Comparison of ENCODE assay signal across 37 cellular contexts in genomic region chr10:121460733-121461132, GRCh38.
DNase-seq lines count a peak whose midpoint lies in the region; ATAC-seq, FAIRE-seq and TF ChIP-seq lines count a peak whose summit lies in the region.
"Had no signal": no experiment of that assay in that cellular context is flagged by ENCODE, and none has a peak within 500 bp of the region (broad histone marks: within the 10 kb centered on the region; RNA-seq: fewer than 3 reads in every experiment).

No MANE protein-coding gene starts in this region.

- FAIRE-seq in H1 (lab: Jason Lieb, UNC): no peak
- FAIRE-seq: GM12878, kidney had no signal

- ATAC-seq in GM19035 (IDR thresholded peaks at IDR 0.05; ENCODE audit: unreplicated experiment): no peak
- ATAC-seq: activated CD8-positive, alpha-beta T cell treated with anti-CD3 and anti-CD28 coated beads, Interleukin-2, amount 10 ng/mL, durations not matched to agents 7 days and 5 days; effector memory CD8-positive, alpha-beta T cell; GM12878; heart right ventricle; lower lobe of right lung; mucosa of descending colon; natural killer cell treated with Interleukin-12 subunit alpha and Interleukin-12 subunit beta and Interleukin-15 and Interleukin-18, amount 100 ng/mL, for 72 hours; Panc1 had no signal

- H2BK20ac ChIP-seq in H1 (ENCODE audit: low read length): no peak overlapping the region

- H3K9me3 ChIP-seq in MG63 (no peaks in the 10 kb centered on the region), H1 (ENCODE audit: insufficient read depth in 2 of 2, low read depth in 1 of 2, low read length in 1 of 2) (no peaks in the 10 kb centered on the region), muscle layer of duodenum (ENCODE audit: control insufficient read depth in 1 of 2, low read length in 2 of 2) (no peaks in the 10 kb centered on the region), uterus (no peaks in the 10 kb centered on the region), adrenal gland (replicated peaks in 1 of 3) (no peaks in the 10 kb centered on the region)
- H3K9me3 ChIP-seq: BLaER1, heart right ventricle, lower lobe of right lung, mucosa of descending colon had no signal

- no peak for TF ChIP-seq CTCF in H1 (IDR thresholded peaks at IDR 0.05; ENCODE audit: control extremely low read depth in 1 of 3, insufficient read depth in 1 of 3, low read depth in 1 of 3, low read length in 3 of 3)
- no peak for TF ChIP-seq CTCF in uterus (IDR thresholded peaks at IDR 0.05)
- TF ChIP-seq CTCF in adrenal gland (IDR thresholded peaks at IDR 0.05): no peak

- H4K5ac ChIP-seq in H1 (ENCODE audit: insufficient read length, low read depth, low read length): no peak overlapping the region

- no peak overlapping the region for H3K23ac ChIP-seq in H1 (ENCODE audit: insufficient read length)

- H3K4me3 ChIP-seq in MG63: no peak overlapping the region
- H3K4me3 ChIP-seq in H1 (ENCODE audit: extremely low read depth in 1 of 4, insufficient read depth in 2 of 4, low read depth in 3 of 4, low read length in 4 of 4): no peak overlapping the region
- no peak overlapping the region for H3K4me3 ChIP-seq in muscle layer of duodenum (ENCODE audit: low read depth in 1 of 2, low read length in 2 of 2)
- no peak overlapping the region for H3K4me3 ChIP-seq in uterus
- H3K4me3 ChIP-seq in adrenal gland: no peak overlapping the region
- H3K4me3 ChIP-seq: BLaER1, cardiac muscle cell, GM12878, heart right ventricle, lower lobe of right lung, mucosa of descending colon had no signal

- H3K79me1 ChIP-seq in H1 (ENCODE audit: low read depth, low read length): no peaks in the 10 kb centered on the region

- no peaks in the 10 kb centered on the region for H3K79me2 ChIP-seq in H1 (ENCODE audit: control insufficient read depth in 1 of 2, insufficient read depth in 2 of 2, low read length in 2 of 2)

- CTCF ChIA-PET in H1 (lab: Charles Lee; ENCODE audit: partially characterized antibody): interaction anchor here (1.3 kb wide), 1 partner anchor 518 kb away, joined by 3 read pairs; no protein-coding TSS in a partner anchor

- no peak overlapping the region for H3K56ac ChIP-seq in H1 (replicated peaks; ENCODE audit: insufficient read length, low read depth, low read length)

- no peak overlapping the region for H2AK5ac ChIP-seq in H1 (ENCODE audit: low read depth, low read length)

- H3K9ac ChIP-seq in H1 (replicated peaks in 1 of 4; ENCODE audit: extremely low read depth in 1 of 4, low read depth in 3 of 4, low read length in 3 of 4): no peak overlapping the region
- H3K9ac ChIP-seq: BLaER1 had no signal

- no peak overlapping the region for H2AFZ ChIP-seq in H1 (ENCODE audit: low read length)

- no peak overlapping the region for H2BK15ac ChIP-seq in H1 (ENCODE audit: low read length)

- H2BK5ac ChIP-seq in H1 (ENCODE audit: low read depth, low read length): 0 out of 2 replicates have a peak overlapping the region, but pooled peaks have one; percentile 77

- intact Hi-C loops in uterus (cut with DNase I; ENCODE audit: low total_unique reads) (no loop called here), adrenal gland (cut with DNase I) (no loop called here)

- 100% methylated on average over 1 of the region's 3 CpGs; no CpG with 5 or more reads in 1 of the 2 experiments for WGBS in H1 (ENCODE audit: extremely low coverage in 1 of 2, insufficient coverage in 1 of 2, insufficient read length in 1 of 2, insufficient replicate concordance in 2 of 2, low coverage in 1 of 2, low lambda C conversion rate in 2 of 2, missing lambda C conversion rate in 1 of 2), 2 experiments
- WGBS in adrenal gland, 4 donors: 91 to 97% (median 94%) methylated on average over 2 to 3 of the region's 3 CpGs

- H3K4ac ChIP-seq in H1 (replicated peaks; ENCODE audit: insufficient read length, low read depth, low read length): no peak overlapping the region

- POLR2A ChIA-PET in H1 (lab: Charles Lee; ENCODE audit: partially characterized antibody): no interaction called here

- H4K91ac ChIP-seq in H1 (replicated peaks; ENCODE audit: insufficient read length, low read length): peak overlapping the region; percentile 5

- H3K4me2 ChIP-seq in H1 (ENCODE audit: insufficient read depth in 1 of 2, low read depth in 2 of 2, low read length in 2 of 2): no peak overlapping the region
- H3K4me2 ChIP-seq: BLaER1 had no signal

- no peak for TF ChIP-seq EP300 in H1 (IDR thresholded peaks at IDR 0.05; ENCODE audit: borderline replicate concordance in 1 of 2, low read depth in 2 of 2, low read length in 2 of 2)

- H3K27me3 ChIP-seq in MG63 (no peaks in the 10 kb centered on the region), H1 (replicated peaks in 1 of 4; ENCODE audit: control insufficient read depth in 3 of 4, extremely low read depth in 1 of 4, insufficient read depth in 3 of 4, low read length in 3 of 4) (peaks cover 0 to 6% (median 0%) of the 10 kb centered on the region in 4 experiments; a peak in 2 of 7 replicates), muscle layer of duodenum (ENCODE audit: low read depth, low read length) (no peaks in the 10 kb centered on the region), uterus (no peaks in the 10 kb centered on the region), adrenal gland (no peaks in the 10 kb centered on the region)
- H3K27me3 ChIP-seq: BLaER1, cardiac muscle cell had no signal

- no peak overlapping the region for H3K14ac ChIP-seq in H1 (ENCODE audit: insufficient read length)

- no peaks in the 10 kb centered on the region for H3K36me3 ChIP-seq in MG63
- no peaks in the 10 kb centered on the region for H3K36me3 ChIP-seq in H1 (ENCODE audit: control insufficient read depth in 2 of 4, insufficient read depth in 4 of 4, low read length in 3 of 4)
- no peaks in the 10 kb centered on the region for H3K36me3 ChIP-seq in muscle layer of duodenum (ENCODE audit: control insufficient read depth in 1 of 2, insufficient read depth in 2 of 2, low read length in 2 of 2)
- no peaks in the 10 kb centered on the region for H3K36me3 ChIP-seq in uterus
- H3K36me3 ChIP-seq in adrenal gland (replicated peaks in 1 of 2): no peaks in the 10 kb centered on the region
- H3K36me3 ChIP-seq: BLaER1, cardiac muscle cell, heart right ventricle, lower lobe of right lung, WERI-Rb-1 had no signal

- no peaks in the 10 kb centered on the region; the same call in 1 of the 2 replicates for H3K23me2 ChIP-seq in H1 (ENCODE audit: low read depth, low read length)

- no peaks in the 10 kb centered on the region for H4K20me1 ChIP-seq in H1 (replicated peaks in 1 of 2; ENCODE audit: control insufficient read depth in 1 of 2, insufficient read depth in 2 of 2, low read length in 2 of 2)
- H4K20me1 ChIP-seq: BLaER1 had no signal

- H3K4me1 ChIP-seq in H1 (replicated peaks in 1 of 4; ENCODE audit: control insufficient read depth in 3 of 4, insufficient read depth in 4 of 4, low read length in 3 of 4) (peaks cover 7 to 12% (median 10%) of the 10 kb centered on the region in 4 experiments), muscle layer of duodenum (ENCODE audit: control insufficient read depth in 1 of 2, insufficient read depth in 2 of 2, low read length in 2 of 2) (no peaks in the 10 kb centered on the region), uterus (no peaks in the 10 kb centered on the region), adrenal gland (replicated peaks in 1 of 2) (no peaks in the 10 kb centered on the region)
- H3K4me1 ChIP-seq: BLaER1, heart right ventricle, lower lobe of right lung had no signal

- 0 out of 2 replicates have a peak overlapping the region, but pooled peaks have one; percentile 51 for H3K18ac ChIP-seq in H1 (ENCODE audit: extremely low read depth, low read length)

- H3K27ac ChIP-seq in H1 (ENCODE audit: low read depth, low read length) (no peak overlapping the region), muscle layer of duodenum (ENCODE audit: low read length) (peak overlapping the region; percentile 26), uterus (peak overlapping the region; percentile 68 to 85), adrenal gland (no peak overlapping the region)
- H3K27ac ChIP-seq: BLaER1, cardiac muscle cell, heart right ventricle, lower lobe of right lung, WERI-Rb-1 had no signal

- H2BK12ac ChIP-seq in H1 (ENCODE audit: low read depth, low read length): peak overlapping the region; percentile 40; the same call in 1 of the 2 replicates

- H2BK120ac ChIP-seq in H1 (replicated peaks; ENCODE audit: low read depth, low read length): no peak overlapping the region

- TF ChIP-seq POLR2A in H1 (IDR thresholded peaks at IDR 0.05; ENCODE audit: control extremely low read depth in 1 of 2, low read depth in 2 of 2, low read length in 2 of 2): no peak
- no peak for TF ChIP-seq POLR2A in uterus (IDR thresholded peaks at IDR 0.05)
- no peak for TF ChIP-seq POLR2A in adrenal gland (IDR thresholded peaks at IDR 0.05)

- H4K8ac ChIP-seq in H1 (ENCODE audit: extremely low read depth, insufficient read depth, low read length): no peak overlapping the region

- TF ChIP-seq RAD21 in H1 (IDR thresholded peaks at IDR 0.05 in 1 of 2, conservative IDR thresholded peaks at IDR 0.05 in 1 of 2; ENCODE audit: low read depth in 2 of 2, low read length in 2 of 2): no peak

- DNase-seq in MG63 (peak; percentile 57), H1 (ENCODE audit: low read depth in 1 of 2, low spot score in 2 of 2) (no peak), uterus (peak in 1 of 2 donors; percentile 24), adrenal gland (no peak), A172 (ENCODE audit: low spot score) (no peak)
- no peak for DNase-seq in activated CD8-positive, alpha-beta memory T cell treated with anti-CD3 and anti-CD28 coated beads for 24 hours
- DNase-seq: activated CD4-positive, alpha-beta T cell treated with anti-CD3 and anti-CD28 coated beads for 4 hours; activated CD8-positive, alpha-beta T cell treated with anti-CD3 and anti-CD28 coated beads, Interleukin-2, amount 10 ng/mL, durations not matched to agents 7 days and 5 days; activated naive CD4-positive, alpha-beta T cell treated with anti-CD3 and anti-CD28 coated beads, Interleukin-2, amount 50 U/mL, for 16 hours; amniotic stem cell; cortex of kidney; DMS 273 treated with DMSO at 0.1 percent for 48 hours; effector memory CD8-positive, alpha-beta T cell; erythroblast; foreskin fibroblast; heart right ventricle; HFFc6; kidney; lower lobe of right lung; mucosa of descending colon; MV-4-11; NCI-H1436; NCI-H2081; NCI-H2227 treated with DMSO at 0.1 percent for 48 hours; NCI-H526 treated with DMSO at 0.1 percent for 48 hours; occipital lobe; SHP77 treated with DMSO at 0.1 percent for 48 hours; stimulated activated CD4-positive, alpha-beta T cell treated with anti-CD3 and anti-CD28 coated beads, Interleukin-15, amount 100 ng/mL, for 24 hours; stimulated activated CD4-positive, alpha-beta T cell treated with anti-CD3 and anti-CD28 coated beads, Interleukin-4, amount 100 ng/mL, for 4 hours; WERI-Rb-1 had no signal

TF ChIP-seq in H1, 55 proteins besides CTCF, POLR2A, EP300 and RAD21 (continues in another document):
- TF ChIP-seq CEBPB (IDR thresholded peaks at IDR 0.05; ENCODE audit: low read depth, low read length) (no peak), EZH2 (IDR thresholded peaks at IDR 0.05; ENCODE audit: low read depth, low read length, severe bottlenecking) (no peak), SUZ12 (IDR thresholded peaks at IDR 0.05; ENCODE audit: low read length) (no peak), NANOG (IDR thresholded peaks at IDR 0.05; ENCODE audit: insufficient read depth, low read depth, low read length, poor library complexity, severe bottlenecking) (no peak), SRF (IDR thresholded peaks at IDR 0.05; ENCODE audit: low read depth, low read length) (no peak), SIX5 (IDR thresholded peaks at IDR 0.05; ENCODE audit: low read depth, low read length) (no peak)

Comparison
In these comparisons a context has a peak if more than half of its experiments do, and no peak if none do; other contexts are left out.
1. H3K27ac ChIP-seq: peak in muscle layer of duodenum (single experiment) and uterus (2 of 2); none in H1 (single experiment) and adrenal gland (0 of 5).